In genomic region chr12:6873094-6874006, GRCh38 we compare ENCODE assay signal across 8 cellular contexts. TPM values are rescaled to one million over a fixed set of nuclear protein-coding genes. Genes with fewer than 3 reads are reported as not detected.
A peak's percentile ranks its signal among the peaks of the same experiment; 100 is the strongest.
DNase-seq lines count a peak whose midpoint lies in the region; ATAC-seq and TF ChIP-seq lines count a peak whose summit lies in the region.

TSS of gene SPSB2 (minus strand) at chr12:6873303. CDS start at chr12:6872901, 402 bp downstream.

- peaks cover 7% of the 10 kb centered on the region for H3K27me3 Mint-ChIP-seq in nephron (ENCODE audit: low read depth)

- H3K36me3 Mint-ChIP-seq in nephron (ENCODE audit: low read depth), result peaks cover 32% of the 10 kb centered on the region

- peak within 1 kb of the TSS; percentile 99 for H3K4me2 ChIP-seq in MM.1S (ENCODE audit: low read depth, low read length)

- no peaks in the 10 kb centered on the region for H3K9me3 Mint-ChIP-seq in nephron

- H3K27me3 ChIP-seq in HAP-1 (ENCODE audit: low read depth) (no peaks in the 10 kb centered on the region), MM.1S (replicated peaks; ENCODE audit: insufficient read depth, low read length) (no peaks in the 10 kb centered on the region)

- H3K4me3 Mint-ChIP-seq in nephron, result peak within 1 kb of the TSS; percentile 87 to 95 (median 95)

- H3K27ac ChIP-seq in MM.1S (ENCODE audit: low read length), result peak within 1 kb of the TSS; percentile 39; the same call in 1 of the 2 replicates

- ATAC-seq in stimulated activated naive CD8-positive, alpha-beta T cell treated with anti-CD3 and anti-CD28 coated beads, Interleukin-15, Interleukin-2, amounts not matched to agents 100 U/mL and 50 U/mL, for 24 hours, result peak; percentile 83

- H3K4me1 Mint-ChIP-seq in nephron, result peaks cover 34% of the 10 kb centered on the region

- H4K20me1 ChIP-seq in MM.1S (ENCODE audit: insufficient read depth, low read length), result peaks cover 18% of the 10 kb centered on the region

- peak within 1 kb of the TSS; percentile 77 for H2AFZ ChIP-seq in MM.1S (ENCODE audit: low read length)

- peaks cover 43% of the 10 kb centered on the region for H3F3A ChIP-seq in MM.1S (ENCODE audit: insufficient read depth, low read length)

- TF ChIP-seq CTCF in MM.1S (IDR thresholded peaks at IDR 0.05; ENCODE audit: low read length), result no peak
- TF ChIP-seq CTCF in fibroblast of the aortic adventitia (IDR thresholded peaks at IDR 0.05; ENCODE audit: insufficient read depth, low read length), result peak; percentile 1
- TF ChIP-seq CTCF in nephron (IDR thresholded peaks at IDR 0.05; ENCODE audit: unreplicated experiment in 3 of 3), result no peak

- in situ Hi-C loops in HAP-1 (cut with MboI; ENCODE audit: low sequenced_read_pairs), result no loop called here

- peak within 1 kb of the TSS; percentile 86 for H3K9ac ChIP-seq in MM.1S (ENCODE audit: low read length)

- no peaks in the 10 kb centered on the region for H3K9me2 ChIP-seq in MM.1S (replicated peaks; ENCODE audit: insufficient read depth, low read length)

- H3K4me3 ChIP-seq in HAP-1 (peak within 1 kb of the TSS; percentile 82), MM.1S (ENCODE audit: low read length) (peak within 1 kb of the TSS; percentile 94), fibroblast of the aortic adventitia (ENCODE audit: low read depth, low read length) (peak within 1 kb of the TSS; percentile 91)

- peak within 1 kb of the TSS; percentile 62 to 89 (median 69) for H3K27ac Mint-ChIP-seq in nephron

- DNase-seq in ELR (ENCODE audit: low read depth) (peak; percentile 97), HAP-1 (ENCODE audit: low spot score in 2 of 2) (peak; percentile 95 to 100), MM.1S (peak; percentile 98), SHP77 (lab: John Stamatoyannopoulos, UW) (peak; percentile 81 to 83), fibroblast of the aortic adventitia (ENCODE audit: low read depth) (peak; percentile 91)
- peak; percentile 99 for DNase-seq in activated effector memory CD4-positive, alpha-beta T cell treated with Interleukin-2 at 50 U/mL for 16 hours
- DNase-seq in stimulated activated naive CD8-positive, alpha-beta T cell treated with anti-CD3 and anti-CD28 coated beads, Interleukin-15, Interleukin-2, amounts not matched to agents 100 U/mL and 50 U/mL, for 24 hours, result peak; percentile 100

- H3K4me1 ChIP-seq in HAP-1 (peaks cover 26% of the 10 kb centered on the region), MM.1S (ENCODE audit: low read length) (peaks cover 31% of the 10 kb centered on the region)

- no peaks in the 10 kb centered on the region for H3K9me3 ChIP-seq in HAP-1
- H3K9me3 ChIP-seq in MM.1S (replicated peaks; ENCODE audit: insufficient read depth, low read length), result no peaks in the 10 kb centered on the region

- H3K36me3 ChIP-seq in HAP-1 (replicated peaks) (peaks cover 43% of the 10 kb centered on the region), MM.1S (replicated peaks; ENCODE audit: insufficient read depth, low read length) (peaks cover 4% of the 10 kb centered on the region)

- H3K79me2 ChIP-seq in MM.1S (ENCODE audit: low read length), result peaks cover 40% of the 10 kb centered on the region

RNA-seq across cellular contexts. Expression of gene SPSB2, which starts in this region (rescaled TPM):
- 3.3 and 8.0 TPM in 2 replicates for total RNA-seq in fibroblast of the aortic adventitia (ENCODE audit: low replicate concordance)

Comparison
In these comparisons a context has a peak if more than half of its experiments do, and no peak if none do; other contexts are left out.
1. Peak in every context shown above with its lines: DNase-seq, ATAC-seq, H3K4me3 ChIP-seq and H3K27ac ChIP-seq.